19 cellular contexts compared by ENCODE assay signal in genomic region chr17:80880650-80880989, GRCh38.
DNase-seq lines count a peak whose midpoint lies in the region; ATAC-seq and TF ChIP-seq lines count a peak whose summit lies in the region.
"Had no signal": no experiment of that assay in that cellular context is flagged by ENCODE, and none has a peak within 500 bp of the region (broad histone marks: within the 10 kb centered on the region; RNA-seq: fewer than 3 reads in every experiment).

No MANE protein-coding gene starts in this region.

- no peaks in the 10 kb centered on the region for H3K27me3 Mint-ChIP-seq in chondrocyte (ENCODE audit: low read depth)
- no peaks in the 10 kb centered on the region for H3K27me3 Mint-ChIP-seq in neural crest cell (ENCODE audit: low read depth)

- no peak for TF ChIP-seq EP300 in esophagus muscularis mucosa (IDR thresholded peaks at IDR 0.05)

- H3K4me3 Mint-ChIP-seq in chondrocyte (ENCODE audit: unreplicated experiment) (no peak overlapping the region), neural crest cell (peak overlapping the region; percentile 52)
- H3K4me3 Mint-ChIP-seq: CD14-positive monocyte, GM23338 had no signal

- no peak overlapping the region for H3K4me3 ChIP-seq in esophagus muscularis mucosa
- H3K4me3 ChIP-seq: A549, GM23338 had no signal

- H3K27ac Mint-ChIP-seq in chondrocyte (ENCODE audit: unreplicated experiment) (peak overlapping the region; percentile 8), neural crest cell (ENCODE audit: unreplicated experiment) (no peak overlapping the region)
- H3K27ac Mint-ChIP-seq: GM23338 had no signal

- 92% methylated on average over 11 of the region's 11 CpGs for WGBS in esophagus muscularis mucosa

- H3K9me3 ChIP-seq in esophagus muscularis mucosa, result no peaks in the 10 kb centered on the region
- H3K9me3 ChIP-seq: A549 had no signal

- ATAC-seq in GM19452 (IDR thresholded peaks at IDR 0.05; ENCODE audit: unreplicated experiment) (no peak), HG02970 (IDR thresholded peaks at IDR 0.05; ENCODE audit: low FRiP score, unreplicated experiment) (no peak)
- ATAC-seq: A549, HCT116 had no signal

- peaks cover 41 to 70% (median 55%) of the 10 kb centered on the region in 4 donors for H3K36me3 ChIP-seq in esophagus muscularis mucosa

- peaks cover 0 to 6% (median 0%) of the 10 kb centered on the region in 4 donors for H3K4me1 ChIP-seq in esophagus muscularis mucosa
- H3K4me1 ChIP-seq: A549 had no signal

- H3K9me3 Mint-ChIP-seq in chondrocyte (ENCODE audit: low read depth) (no peaks in the 10 kb centered on the region), neural crest cell (no peaks in the 10 kb centered on the region)
- H3K9me3 Mint-ChIP-seq: GM23338 had no signal

- H3K27ac ChIP-seq in esophagus muscularis mucosa (replicated peaks in 1 of 4), result no peak overlapping the region
- H3K27ac ChIP-seq: A549, HL-60 had no signal

- H3K36me3 Mint-ChIP-seq in chondrocyte (ENCODE audit: low read depth) (peaks cover 11% of the 10 kb centered on the region), neural crest cell (ENCODE audit: low read depth) (peaks cover 5% of the 10 kb centered on the region)

- DNase-seq in activated effector memory CD4-positive, alpha-beta T cell treated with anti-CD3 and anti-CD28 coated beads, Interleukin-2, amount 50 U/mL, for 16 hours, result peak; percentile 24
- no peak for DNase-seq in activated effector memory CD4-positive, alpha-beta T cell treated with Interleukin-2 at 50 U/mL for 16 hours
- DNase-seq in Kasumi-1 (lab: John Stamatoyannopoulos, UW), result peak; percentile 28 to 30
- no peak for DNase-seq in chondrocyte (ENCODE audit: low spot score)
- no peak for DNase-seq in neural crest cell (ENCODE audit: low read depth, low spot score)
- no peak for DNase-seq in esophagus muscularis mucosa (ENCODE audit: extremely low spot score)
- DNase-seq: DMS 273 treated with DMSO at 0.1 percent for 48 hours; GDM1; NCI-H187 treated with DMSO at 0.1 percent for 48 hours; NCI-H345; NK-92 treated with Interleukin-12 subunit alpha and Interleukin-12 subunit beta, amount 100 ng/mL, for 24 hours; OCI-M1 had no signal

- TF ChIP-seq CTCF in chondrocyte (IDR thresholded peaks at IDR 0.05) (no peak), neural crest cell (conservative IDR thresholded peaks at IDR 0.05) (no peak), esophagus muscularis mucosa (IDR thresholded peaks at IDR 0.05) (no peak)

- no peak for TF ChIP-seq POLR2A in esophagus muscularis mucosa (IDR thresholded peaks at IDR 0.05; ENCODE audit: low read depth)

- intact Hi-C loops in esophagus muscularis mucosa (cut with DNase I), result no loop called here

- H3K4me1 Mint-ChIP-seq in chondrocyte (ENCODE audit: low read depth) (no peaks in the 10 kb centered on the region), neural crest cell (peaks cover 13% of the 10 kb centered on the region)

- no peaks in the 10 kb centered on the region for H3K27me3 ChIP-seq in esophagus muscularis mucosa

Comparison
In these comparisons a context has a peak if more than half of its experiments do, and no peak if none do; other contexts are left out.
1. DNase-seq: peak in activated effector memory CD4-positive, alpha-beta T cell treated with anti-CD3 and anti-CD28 coated beads, Interleukin-2, amount 50 U/mL, for 16 hours (single experiment) and Kasumi-1 (2 of 2); none in activated effector memory CD4-positive, alpha-beta T cell treated with Interleukin-2 at 50 U/mL for 16 hours (single experiment), chondrocyte (single experiment), neural crest cell (single experiment) and esophagus muscularis mucosa (single experiment).